11 cellular contexts compared by ENCODE assay signal in the genomic region with DNA sequence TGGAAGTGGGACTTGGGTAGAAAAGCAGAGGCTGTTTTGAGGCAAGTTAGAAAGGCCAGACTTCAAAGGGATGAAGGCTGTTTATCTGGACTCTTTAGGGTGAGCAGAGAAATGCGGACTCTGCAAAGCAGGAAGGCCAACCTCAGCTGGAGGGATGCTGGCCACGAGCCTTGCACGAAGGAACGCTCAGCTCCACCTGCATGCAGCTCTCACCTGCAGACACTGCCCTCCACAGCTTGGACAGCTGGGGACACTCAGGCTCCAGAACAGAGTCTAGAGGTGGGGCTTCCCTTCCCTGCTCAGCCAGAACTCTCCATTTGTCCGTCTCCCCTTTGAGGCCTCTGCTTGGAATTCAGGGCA.
DNase-seq lines count a peak whose midpoint lies in the region; ATAC-seq and TF ChIP-seq lines count a peak whose summit lies in the region.
"Had no signal": no experiment of that assay in that cellular context is flagged by ENCODE, and none has a peak within 500 bp of the region (broad histone marks: within the 10 kb centered on the region; RNA-seq: fewer than 3 reads in every experiment).

No MANE protein-coding gene starts in this region.

- CTCF ChIA-PET in activated CD8-positive, alpha-beta T cell treated with anti-CD3 and anti-CD28 coated beads for 36 hours (lab: Charles Lee), result interaction anchor here (1.0 to 2.5 kb wide), 2 partner anchors 236 to 238 kb away, joined by 3 to 10 read pairs; no protein-coding TSS in a partner anchor

- H3K36me3 Mint-ChIP-seq in activated CD8-positive, alpha-beta T cell treated with anti-CD3 and anti-CD28 coated beads for 36 hours (ENCODE audit: low read depth), result no peaks in the 10 kb centered on the region
- H3K36me3 Mint-ChIP-seq: CD14-positive monocyte had no signal

- H3K27ac Mint-ChIP-seq in activated CD8-positive, alpha-beta T cell treated with anti-CD3 and anti-CD28 coated beads for 36 hours, result peak overlapping the region; percentile 98
- H3K27ac Mint-ChIP-seq: CD14-positive monocyte, nephron progenitor cell had no signal

- peak overlapping the region; percentile 66 for H4K8ac ChIP-seq in mesenchymal stem cell (ENCODE audit: low read length)

- no peaks in the 10 kb centered on the region for H3K27me3 Mint-ChIP-seq in activated CD8-positive, alpha-beta T cell treated with anti-CD3 and anti-CD28 coated beads for 36 hours
- H3K27me3 Mint-ChIP-seq: central memory CD8-positive, alpha-beta T cell had no signal

- POLR2A ChIA-PET in activated CD8-positive, alpha-beta T cell treated with anti-CD3 and anti-CD28 coated beads for 36 hours (lab: Charles Lee), result interaction anchor here (0.5 to 1.5 kb wide), 2 partner anchors 186 to 844 kb away, joined by 3 read pairs; no protein-coding TSS in a partner anchor

- H2BK5ac ChIP-seq in mesenchymal stem cell (ENCODE audit: low read depth, low read length, poor library complexity, severe bottlenecking), result no peak overlapping the region

- peak overlapping the region; percentile 78 for H4K91ac ChIP-seq in mesenchymal stem cell (ENCODE audit: low read length)

- no peak overlapping the region for H3K14ac ChIP-seq in mesenchymal stem cell (ENCODE audit: low read length in 2 of 2)

- no peaks in the 10 kb centered on the region for H3K79me1 ChIP-seq in mesenchymal stem cell (replicated peaks; ENCODE audit: low read length, poor library complexity, severe bottlenecking)

- no peak for ATAC-seq in heart left ventricle
- ATAC-seq in Right ventricle myocardium inferior, result no peak
- ATAC-seq in activated CD8-positive, alpha-beta T cell treated with anti-CD3 and anti-CD28 coated beads for 36 hours, result no peak
- ATAC-seq in aorta (ENCODE audit: low FRiP score), result no peak
- ATAC-seq in GM18870 (IDR thresholded peaks at IDR 0.05; ENCODE audit: unreplicated experiment), result no peak

- no peak for TF ChIP-seq CTCF in heart left ventricle (IDR thresholded peaks at IDR 0.05)
- TF ChIP-seq CTCF in activated CD8-positive, alpha-beta T cell treated with anti-CD3 and anti-CD28 coated beads for 36 hours (IDR thresholded peaks at IDR 0.05), result no peak

- no peak overlapping the region for H3K4me3 Mint-ChIP-seq in activated CD8-positive, alpha-beta T cell treated with anti-CD3 and anti-CD28 coated beads for 36 hours
- H3K4me3 Mint-ChIP-seq: CD14-positive monocyte; central memory CD8-positive, alpha-beta T cell; nephron progenitor cell had no signal

- H3K36me3 ChIP-seq in heart left ventricle (no peaks in the 10 kb centered on the region), mesenchymal stem cell (ENCODE audit: control insufficient read depth in 1 of 2, insufficient read depth in 2 of 2, low read depth in 1 of 2, low read length in 2 of 2) (no peaks in the 10 kb centered on the region), aorta (ENCODE audit: control insufficient read depth in 1 of 2, insufficient read depth in 2 of 2, low read length in 1 of 2) (no peaks in the 10 kb centered on the region)

- H2BK120ac ChIP-seq in mesenchymal stem cell (ENCODE audit: low read depth, low read length), result peak overlapping the region; percentile 36

- H3K9me3 ChIP-seq in heart left ventricle, result no peaks in the 10 kb centered on the region
- H3K9me3 ChIP-seq in mesenchymal stem cell (ENCODE audit: control insufficient read depth, low read length), result no peaks in the 10 kb centered on the region
- no peaks in the 10 kb centered on the region for H3K9me3 ChIP-seq in aorta (ENCODE audit: control insufficient read depth, low read length)

- peak overlapping the region; percentile 37 to 67 for H2BK12ac ChIP-seq in mesenchymal stem cell (ENCODE audit: low read length in 2 of 2)

- H3K27ac ChIP-seq in heart left ventricle (peak overlapping the region; percentile 64 to 100 (median 93)), mesenchymal stem cell (ENCODE audit: low read length, poor library complexity, severe bottlenecking) (no peak overlapping the region), aorta (ENCODE audit: low read depth in 1 of 2, low read length in 2 of 2) (peak overlapping the region; percentile 95 to 99)

- H2AFZ ChIP-seq in mesenchymal stem cell (ENCODE audit: low read depth, low read length), result no peak overlapping the region

- DNase-seq in heart left ventricle (no peak), Right ventricle myocardium inferior (ENCODE audit: missing footprints) (no peak), mesenchymal stem cell (no peak), aorta (peak in 1 of 2 donors; percentile 62), NCI-H510A treated with DMSO at 0.1 percent for 48 hours (lab: John Stamatoyannopoulos, UW) (no peak), NCI-H187 treated with DMSO at 0.1 percent for 48 hours (lab: John Stamatoyannopoulos, UW) (no peak)
- no peak for DNase-seq in activated CD8-positive, alpha-beta T cell treated with anti-CD3 and anti-CD28 coated beads for 36 hours
- DNase-seq: nephron progenitor cell had no signal

- no peak overlapping the region for H3K23ac ChIP-seq in mesenchymal stem cell (ENCODE audit: low read length in 2 of 2)

- H3K9ac ChIP-seq in mesenchymal stem cell (ENCODE audit: low read length), result no peak overlapping the region

- WGBS in heart left ventricle, 4 donors, result 59 to 69% (median 65%) methylated on average over 5 of the region's 5 CpGs
- 82% methylated on average over 5 of the region's 5 CpGs for WGBS in mesenchymal stem cell
- 31 to 38% methylated on average over 5 of the region's 5 CpGs for WGBS in aorta, 2 donors

- H3K27me3 ChIP-seq in heart left ventricle (no peaks in the 10 kb centered on the region), mesenchymal stem cell (ENCODE audit: control insufficient read depth in 1 of 2, insufficient read depth in 1 of 2, low read length in 2 of 2) (no peaks in the 10 kb centered on the region), aorta (ENCODE audit: control insufficient read depth in 1 of 2, insufficient read depth in 2 of 2, low read length in 1 of 2) (no peaks in the 10 kb centered on the region)

- peak overlapping the region; percentile 12 for H2BK15ac ChIP-seq in mesenchymal stem cell (ENCODE audit: low read depth, poor library complexity, severe bottlenecking)

- no peak overlapping the region for H2AK5ac ChIP-seq in mesenchymal stem cell (ENCODE audit: low read length, severe bottlenecking)

- TF ChIP-seq POLR2A in heart left ventricle (IDR thresholded peaks at IDR 0.05), result no peak

- H3K4me3 ChIP-seq in heart left ventricle, result no peak overlapping the region
- no peak overlapping the region for H3K4me3 ChIP-seq in mesenchymal stem cell (ENCODE audit: insufficient read depth in 1 of 2, low read depth in 1 of 2, low read length in 2 of 2)
- no peak overlapping the region for H3K4me3 ChIP-seq in aorta (ENCODE audit: low read length in 2 of 2)

- H3K4ac ChIP-seq in mesenchymal stem cell (ENCODE audit: low read depth in 1 of 2, low read length in 2 of 2), result peak overlapping the region in 1 of 2 experiments; percentile 85

- intact Hi-C loops in heart left ventricle (cut with DNase I), result loop anchor here in 2 of 10 donors (5.0 to 10.0 kb wide), 3 partner anchors 93 to 490 kb away; a partner anchor contains a TSS
- intact Hi-C loops in Right ventricle myocardium inferior (cut with DNase I), result loop anchor here (5.0 kb wide), 3 partner anchors 70 to 130 kb away; no protein-coding TSS in a partner anchor
- intact Hi-C loops in activated CD8-positive, alpha-beta T cell treated with anti-CD3 and anti-CD28 coated beads for 36 hours (cut with micrococcal nuclease), result no loop called here
- intact Hi-C loops in aorta (cut with DNase I), result loop anchor here in 1 of 2 donors (5.0 kb wide), 1 partner anchor 80 kb away; no protein-coding TSS in a partner anchor

- H3K4me1 ChIP-seq in heart left ventricle, result peaks cover 12 to 68% (median 61%) of the 10 kb centered on the region in 12 donors
- peaks cover 12% of the 10 kb centered on the region for H3K4me1 ChIP-seq in mesenchymal stem cell (ENCODE audit: control insufficient read depth, insufficient read depth, low read depth, low read length)
- peaks cover 0 to 4% of the 10 kb centered on the region in 2 donors for H3K4me1 ChIP-seq in aorta (ENCODE audit: control insufficient read depth in 1 of 2, insufficient read depth in 2 of 2, low read length in 2 of 2)

- no peak overlapping the region for H3K4me2 ChIP-seq in mesenchymal stem cell (ENCODE audit: low read length, poor library complexity, severe bottlenecking)

- peak overlapping the region in 1 of 2 experiments; percentile 66 for H3K18ac ChIP-seq in mesenchymal stem cell (ENCODE audit: low read depth in 1 of 2, low read length in 2 of 2)

- H3K9me3 Mint-ChIP-seq in activated CD8-positive, alpha-beta T cell treated with anti-CD3 and anti-CD28 coated beads for 36 hours, result no peaks in the 10 kb centered on the region
- H3K9me3 Mint-ChIP-seq: central memory CD8-positive, alpha-beta T cell; nephron progenitor cell had no signal

- H3K4me1 Mint-ChIP-seq in activated CD8-positive, alpha-beta T cell treated with anti-CD3 and anti-CD28 coated beads for 36 hours (ENCODE audit: low read depth), result peaks cover 36% of the 10 kb centered on the region
